Comparison of ENCODE assay signal across 8 cellular contexts in genomic region chr7:139828880-139829653, GRCh38. TPM values are rescaled to one million over a fixed set of nuclear protein-coding genes. Genes with fewer than 3 reads are reported as not detected.
DNase-seq lines count a peak whose midpoint lies in the region; ATAC-seq, FAIRE-seq and TF ChIP-seq lines count a peak whose summit lies in the region.

TBXAS1 (plus strand) TSS chr7:139829264; CDS start chr7:139829391, 127 bp downstream.

- intact Hi-C loops in left colon (cut with DNase I, micrococcal nuclease) = no loop called here

- no peak for TF ChIP-seq CTCF in subcutaneous adipose tissue (IDR thresholded peaks at IDR 0.05; ENCODE audit: low read depth)

- WGBS in small intestine, 3 donors = 45 to 59% (median 52%) methylated on average over 9 of the region's 9 CpGs

- H3K36me3 Mint-ChIP-seq in activated T-helper 17 cell treated with anti-CD3 and anti-CD28 coated beads, Interleukin-2, amount 50 U/mL, for 72 hours (ENCODE audit: low read depth) = peaks cover 7% of the 10 kb centered on the region

- H3K27me3 ChIP-seq in small intestine (ENCODE audit: control insufficient read depth in 2 of 2, insufficient read depth in 2 of 2, low read length in 2 of 2) = no peaks in the 10 kb centered on the region

- H3K27ac ChIP-seq in small intestine (ENCODE audit: low read depth in 1 of 2, low read length in 1 of 2) = peak within 1 kb of the TSS in 1 of 2 donors; percentile 86

- H3K4me3 Mint-ChIP-seq in activated T-helper 17 cell treated with anti-CD3 and anti-CD28 coated beads, Interleukin-2, amount 50 U/mL, for 72 hours = peak within 1 kb of the TSS; percentile 83

- H3K36me3 ChIP-seq in small intestine (ENCODE audit: control insufficient read depth in 2 of 2, insufficient read depth in 2 of 2, low read length in 2 of 2) = no peaks in the 10 kb centered on the region

- H3K4me1 ChIP-seq in small intestine (ENCODE audit: control insufficient read depth in 2 of 2, insufficient read depth in 1 of 2, low read depth in 1 of 2, low read length in 1 of 2) = no peaks in the 10 kb centered on the region

- no peaks in the 10 kb centered on the region for H3K27me3 Mint-ChIP-seq in activated T-helper 17 cell treated with anti-CD3 and anti-CD28 coated beads, Interleukin-2, amount 50 U/mL, for 72 hours

- peak; percentile 65 for DNase-seq in HK-2 (ENCODE audit: unreplicated experiment)
- peak; percentile 41 to 54 for DNase-seq in left colon
- no peak for DNase-seq in small intestine

- no peak within 1 kb of the TSS for H3K4me3 ChIP-seq in small intestine (ENCODE audit: low read depth in 1 of 2, low read length in 2 of 2)

- peak within 1 kb of the TSS; percentile 89 for H3K27ac Mint-ChIP-seq in activated T-helper 17 cell treated with anti-CD3 and anti-CD28 coated beads, Interleukin-2, amount 50 U/mL, for 72 hours

- ATAC-seq in GM18909 (IDR thresholded peaks at IDR 0.05; ENCODE audit: poor library complexity, unreplicated experiment) = peak; percentile 58
- ATAC-seq in activated T-helper 17 cell treated with anti-CD3 and anti-CD28 coated beads, Interleukin-2, amount 50 U/mL, for 72 hours (replicated peaks) = peak; percentile 72
- peak; percentile 95 for ATAC-seq in left colon
- ATAC-seq in GM18858 (IDR thresholded peaks at IDR 0.05; ENCODE audit: unreplicated experiment) = no peak
- ATAC-seq in HG02840 (IDR thresholded peaks at IDR 0.05; ENCODE audit: low FRiP score, unreplicated experiment) = no peak

- peaks cover 7% of the 10 kb centered on the region for H3K9me3 Mint-ChIP-seq in activated T-helper 17 cell treated with anti-CD3 and anti-CD28 coated beads, Interleukin-2, amount 50 U/mL, for 72 hours

- no peaks in the 10 kb centered on the region for H3K9me3 ChIP-seq in small intestine (ENCODE audit: control insufficient read depth, low read depth)

- FAIRE-seq in small intestine (lab: Jason Lieb, UNC) = no peak

- H3K4me1 Mint-ChIP-seq in activated T-helper 17 cell treated with anti-CD3 and anti-CD28 coated beads, Interleukin-2, amount 50 U/mL, for 72 hours = peaks cover 18% of the 10 kb centered on the region

RNA-seq across cellular contexts. Expression of gene TBXAS1, which starts in this region (rescaled TPM):
- 10 to 100 TPM; 17.8 to 22.0 TPM for total RNA-seq in activated T-helper 17 cell treated with anti-CD3 and anti-CD28 coated beads, Interleukin-2, amount 50 U/mL, for 72 hours
- total RNA-seq in left colon (10 to 100 TPM in 1 of 2 donors, 1 to 10 TPM in 1; 8.4 to 10.3 TPM), subcutaneous adipose tissue (100 to 1,000 TPM in 1 of 4 donors, 10 to 100 TPM in 3; 23.0 to 128 (median 47.3) TPM)
- polyA plus RNA-seq in small intestine = 1 to 10 TPM; 1.1 to 7.8 (median 6.2) TPM

Comparison
In these comparisons a context has a peak if more than half of its experiments do, and no peak if none do; other contexts are left out.
1. ATAC-seq: peak in GM18909 (single experiment), activated T-helper 17 cell treated with anti-CD3 and anti-CD28 coated beads, Interleukin-2, amount 50 U/mL, for 72 hours (single experiment) and left colon (single experiment); none in GM18858 (single experiment) and HG02840 (single experiment).